23 cellular contexts compared by ENCODE assay signal in the genomic region with DNA sequence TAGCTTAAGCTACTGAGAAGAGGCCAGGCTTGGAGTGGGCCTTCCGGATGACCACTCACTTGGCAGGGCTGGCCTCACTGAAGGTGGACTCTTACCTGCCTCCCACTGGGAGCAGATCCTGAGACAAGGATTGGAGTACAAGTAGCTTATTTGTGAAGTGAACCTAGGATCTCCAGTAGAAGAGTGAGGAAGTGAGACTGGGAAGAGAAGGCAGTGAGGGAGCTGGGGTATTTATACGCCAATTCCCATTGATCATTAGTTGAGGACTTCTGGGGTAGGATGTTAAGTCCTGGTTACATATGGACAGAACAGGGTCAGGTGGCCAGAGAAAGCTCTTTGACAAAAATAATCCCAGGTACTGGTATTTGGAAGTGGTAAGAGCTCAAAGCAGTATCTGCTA.
"Had no signal": no experiment of that assay in that cellular context is flagged by ENCODE, and none has a peak within 500 bp of the region (broad histone marks: within the 10 kb centered on the region; RNA-seq: fewer than 3 reads in every experiment).

No MANE protein-coding gene starts in this region.

- DNase-seq: kidney glomerular epithelial cell; left cardiac atrium; left lung; mesendoderm; naive B cell; natural killer cell; nephron progenitor cell; occipital lobe; psoas muscle; stimulated activated CD4-positive, alpha-beta T cell treated with anti-CD3 and anti-CD28 coated beads, Interleukin-4, amount 100 ng/mL, for 24 hours; stimulated activated naive CD4-positive, alpha-beta T cell treated with Interleukin-2 at 50 U/mL for 16 hours; stimulated activated naive CD8-positive, alpha-beta T cell treated with anti-CD3 and anti-CD28 coated beads, Interleukin-15, amount 100 ng/mL, for 72 hours; substantia nigra had no signal

- H3K27ac ChIP-seq: hepatocyte, left lung, neural progenitor cell, neutrophil, parathyroid adenoma, psoas muscle, right lobe of liver, skin epidermis, tibial nerve, vagina had no signal

- H3K4me1 ChIP-seq: neural progenitor cell, parathyroid adenoma, psoas muscle, right lobe of liver, tibial nerve, vagina had no signal

- H3K9me3 ChIP-seq: left lung, neutrophil, psoas muscle, right lobe of liver, tibial nerve, vagina had no signal

- H3K4me3 ChIP-seq: hepatocyte, left lung, lung, neural progenitor cell, psoas muscle, right lobe of liver, skin epidermis, tibial nerve, vagina had no signal

- ATAC-seq: left cardiac atrium; left lung; natural killer cell; psoas muscle; right lobe of liver; stimulated activated effector memory CD8-positive, alpha-beta T cell treated with anti-CD3 and anti-CD28 coated beads, Interleukin-12 subunit alpha, Interleukin-12 subunit beta, amount 100 ng/mL, for 72 hours; stimulated activated naive CD8-positive, alpha-beta T cell treated with anti-CD3 and anti-CD28 coated beads, Interleukin-15, amount 100 ng/mL, for 72 hours had no signal

- H3K36me3 ChIP-seq: left lung, neural progenitor cell, neutrophil, right lobe of liver, tibial nerve, vagina had no signal

- H3K27me3 ChIP-seq: hepatocyte, left lung, neural progenitor cell, neutrophil, right lobe of liver, tibial nerve, vagina had no signal
